ENCODE assay signal across 8 cellular contexts in the genomic region with DNA sequence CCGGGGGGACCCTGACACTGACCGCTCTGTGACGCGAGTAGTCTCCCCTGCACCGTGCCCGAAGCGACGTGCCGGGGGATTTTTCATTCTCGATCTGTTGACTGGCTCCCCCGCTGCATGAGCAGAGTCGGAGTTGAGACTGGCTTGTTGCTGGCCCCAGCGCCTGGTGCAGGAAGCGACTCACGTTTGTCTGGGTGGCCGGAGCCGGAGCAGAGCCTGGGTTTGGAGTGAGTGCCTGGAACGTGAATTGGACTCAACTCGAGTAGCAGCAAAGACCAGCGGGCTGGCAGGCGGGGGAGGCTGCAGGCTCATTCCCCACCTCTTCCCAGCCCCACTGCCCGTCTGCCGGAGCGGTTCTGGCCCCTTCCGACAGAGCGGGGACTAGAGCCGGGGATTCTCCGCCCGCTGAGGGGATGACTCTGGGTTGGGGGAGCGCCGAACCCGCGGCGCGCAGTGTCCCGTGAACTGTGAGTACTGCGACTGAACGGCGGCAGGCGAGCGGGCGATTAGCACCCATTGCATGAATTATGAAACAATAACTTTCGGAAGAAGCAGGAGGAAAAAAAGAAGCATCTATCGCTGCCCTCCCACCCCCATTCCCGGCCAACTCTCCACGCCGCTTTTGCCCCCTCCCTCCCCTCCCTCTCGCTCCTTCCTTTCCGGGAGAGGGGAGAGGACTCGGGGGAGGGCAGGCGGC. TPM values are rescaled to one million over a fixed set of nuclear protein-coding genes. Genes with fewer than 3 reads are reported as not detected.
A peak's percentile ranks its signal among the peaks of the same experiment; 100 is the strongest.
DNase-seq lines count a peak whose midpoint lies in the region; ATAC-seq and TF ChIP-seq lines count a peak whose summit lies in the region.

No MANE protein-coding gene starts in this region.

- ATAC-seq in right lobe of liver (peak in 2 of 4 donors; percentile 3 to 19), GM21381 (IDR thresholded peaks at IDR 0.05; ENCODE audit: unreplicated experiment) (no peak), GM18520 (IDR thresholded peaks at IDR 0.05; ENCODE audit: unreplicated experiment) (no peak)

- intact Hi-C loops in dorsolateral prefrontal cortex (cut with DNase I) (no loop called here), right lobe of liver (cut with DNase I) (no loop called here), testis (cut with DNase I; ENCODE audit: low total_unique reads) (no loop called here)

- H3K4me3 ChIP-seq in dorsolateral prefrontal cortex (peak overlapping the region; percentile 52 to 87 (median 73)), right lobe of liver (peak overlapping the region; percentile 16 to 36 (median 32)), testis (peak overlapping the region; percentile 41 to 49)

- H3K36me3 ChIP-seq in right lobe of liver = no peaks in the 10 kb centered on the region
- no peaks in the 10 kb centered on the region for H3K36me3 ChIP-seq in testis (ENCODE audit: low read depth, missing control alignments)

- WGBS in right lobe of liver (ENCODE audit: insufficient coverage, low coverage, low lambda C conversion rate, missing lambda C conversion rate) = 3% methylated on average over 33 of the region's 51 CpGs
- 1 to 2% methylated on average over 17 to 47 of the region's 51 CpGs for WGBS in testis, 2 donors

- H3K27me3 ChIP-seq in dorsolateral prefrontal cortex = peaks cover 0 to 17% (median 0%) of the 10 kb centered on the region in 45 donors
- peaks cover 0 to 7% of the 10 kb centered on the region in 2 donors for H3K27me3 ChIP-seq in right lobe of liver
- peaks cover 3% of the 10 kb centered on the region for H3K27me3 ChIP-seq in testis

- DNase-seq in ELF-1 (ENCODE audit: low read depth, low spot score) (peak; percentile 33), NCI-H748 (lab: John Stamatoyannopoulos, UW; ENCODE audit: unreplicated experiment) (peak; percentile 77), dorsolateral prefrontal cortex (peak in 7 of 10 donors; percentile 32 to 58 (median 47)), right lobe of liver (peak in 1 of 3 donors; percentile 24), testis (no peak), NOMO-1 treated with DMSO at 0.1 percent for 48 hours (lab: John Stamatoyannopoulos, UW; ENCODE audit: unreplicated experiment) (no peak)

- H3K4me1 ChIP-seq in right lobe of liver = peaks cover 0 to 15% (median 0%) of the 10 kb centered on the region in 4 donors
- peaks cover 23% of the 10 kb centered on the region for H3K4me1 ChIP-seq in testis

- TF ChIP-seq POLR2A in right lobe of liver (IDR thresholded peaks at IDR 0.05) = no peak
- no peak for TF ChIP-seq POLR2A in testis (IDR thresholded peaks at IDR 0.05)

- TF ChIP-seq CTCF in dorsolateral prefrontal cortex (IDR thresholded peaks at IDR 0.05 in 54 of 56, conservative IDR thresholded peaks at IDR 0.05 in 2 of 56; ENCODE audit: low read depth in 1 of 56, partially characterized antibody in 56 of 56) (no peak), right lobe of liver (IDR thresholded peaks at IDR 0.05) (no peak), testis (IDR thresholded peaks at IDR 0.05) (no peak)

- H3K27ac ChIP-seq in dorsolateral prefrontal cortex (peak overlapping the region in 58 of 59 donors; percentile 29 to 94 (median 84)), right lobe of liver (peak overlapping the region in 1 of 3 donors; percentile 24), testis (no peak overlapping the region)

- H3K9me3 ChIP-seq in right lobe of liver (no peaks in the 10 kb centered on the region), testis (no peaks in the 10 kb centered on the region)

RNA-seq across cellular contexts. Expression of gene PCDH7, which starts 0.6 kb away (rescaled TPM):
- 100 to 1,000 TPM in 86 of 120 experiments, 10 to 100 TPM in 34; 44.9 to 164 (median 112) TPM for total RNA-seq in dorsolateral prefrontal cortex
- total RNA-seq in right lobe of liver = 1 to 10 TPM in 3 of 6 experiments, under 1 TPM in 3; 0.43 to 2.2 (median 1.1) TPM
- total RNA-seq in testis = 1 to 10 TPM; 2.4 to 2.8 TPM
- 2.9 TPM for polyA plus RNA-seq in testis (ENCODE audit: insufficient read depth, low read depth, low replicate concordance)

Comparison
In these comparisons a context has a peak if more than half of its experiments do, and no peak if none do; other contexts are left out.
1. DNase-seq: peak in ELF-1 (single experiment), NCI-H748 (single experiment) and dorsolateral prefrontal cortex (7 of 10); none in testis (single experiment) and NOMO-1 treated with DMSO at 0.1 percent for 48 hours (single experiment).
2. H3K27ac ChIP-seq: peak in dorsolateral prefrontal cortex (58 of 59); none in testis (0 of 2).
3. RNA of gene PCDH7, which starts 0.6 kb away (total RNA-seq): 44.9 to 164 TPM in dorsolateral prefrontal cortex; 2.4 to 2.8 TPM in testis and 0.43 to 2.2 TPM in right lobe of liver; every median in the first group is over 10 times any median in the second.
4. Peak in every context shown above with its lines, with median percentiles within 50 percentile points of each other: H3K4me3 ChIP-seq.